In the genomic region with DNA sequence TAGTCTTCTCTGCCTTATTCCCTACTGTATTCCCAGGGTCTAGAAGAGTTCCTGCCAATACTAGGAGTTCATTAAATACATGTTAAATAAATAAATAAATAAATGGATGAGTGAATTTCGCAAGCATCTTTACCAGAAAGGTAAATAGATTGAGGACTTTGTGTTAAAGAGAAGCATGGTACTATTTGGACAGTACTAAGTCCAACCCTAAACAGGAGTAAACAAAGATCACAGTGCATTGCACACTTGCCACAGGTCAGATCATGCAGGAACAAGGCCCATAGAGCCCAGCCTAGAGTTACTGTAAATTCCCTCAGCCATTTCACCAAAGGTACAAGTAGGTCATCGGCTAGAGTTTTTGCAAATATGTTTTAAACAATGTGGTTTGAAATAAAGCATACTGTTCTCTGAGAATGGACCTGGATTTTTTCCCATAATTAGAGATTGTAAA, we compare ENCODE assay signal across 1 cellular context.
TF ChIP-seq lines count a peak whose summit lies in the region.

No MANE protein-coding gene starts in this region.

TF ChIP-seq in HepG2, 621 proteins besides CTCF, POLR2A, EP300 and RAD21 (continued from another document):
- TF ChIP-seq, protein P1, sequence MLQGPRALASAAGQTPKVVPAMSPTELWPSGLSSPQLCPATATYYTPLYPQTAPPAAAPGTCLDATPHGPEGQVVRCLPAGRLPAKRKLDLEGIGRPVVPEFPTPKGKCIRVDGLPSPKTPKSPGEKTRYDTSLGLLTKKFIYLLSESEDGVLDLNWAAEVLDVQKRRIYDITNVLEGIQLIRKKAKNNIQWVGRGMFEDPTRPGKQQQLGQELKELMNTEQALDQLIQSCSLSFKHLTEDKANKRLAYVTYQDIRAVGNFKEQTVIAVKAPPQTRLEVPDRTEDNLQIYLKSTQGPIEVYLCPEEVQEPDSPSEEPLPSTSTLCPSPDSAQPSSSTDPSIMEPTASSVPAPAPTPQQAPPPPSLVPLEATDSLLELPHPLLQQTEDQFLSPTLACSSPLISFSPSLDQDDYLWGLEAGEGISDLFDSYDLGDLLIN (CRISPR knock-in tag; IDR thresholded peaks at IDR 0.05; ENCODE audit: borderline replicate concordance): no peak
- TF ChIP-seq ASH2L (IDR thresholded peaks at IDR 0.05; ENCODE audit: insufficient read length, low read depth, low read length) (peak; percentile 96), TSC22D2 (CRISPR knock-in tag; IDR thresholded peaks at IDR 0.05; ENCODE audit: borderline replicate concordance) (no peak), SOX13 (IDR thresholded peaks at IDR 0.05) (no peak), SOX13 (CRISPR knock-in tag; conservative IDR thresholded peaks at IDR 0.05 in 1 of 2, IDR thresholded peaks at IDR 0.05 in 1 of 2) (peak in 1 of 2 experiments; percentile 88; a peak in 2 of 4 replicates), JARID2 (CRISPR knock-in tag; IDR thresholded peaks at IDR 0.05; ENCODE audit: insufficient replicate concordance) (no peak), KLF15 (CRISPR knock-in tag; IDR thresholded peaks at IDR 0.05; ENCODE audit: borderline replicate concordance) (no peak), SNRNP70 (IDR thresholded peaks at IDR 0.05; ENCODE audit: low read depth, low read length) (no peak), KAT7 (CRISPR knock-in tag; IDR thresholded peaks at IDR 0.05; ENCODE audit: borderline replicate concordance) (peak; percentile 67; the same call in 1 of the 2 replicates), ZNF225 (CRISPR knock-in tag; IDR thresholded peaks at IDR 0.05) (no peak), EEA1 (CRISPR knock-in tag; IDR thresholded peaks at IDR 0.05; ENCODE audit: borderline replicate concordance) (no peak), ESRRA (CRISPR knock-in tag; IDR thresholded peaks at IDR 0.05; ENCODE audit: low read depth) (no peak), HNF4G (IDR thresholded peaks at IDR 0.05; ENCODE audit: borderline replicate concordance, low read depth, low read length) (peak; percentile 96), HNF4G (CRISPR knock-in tag; IDR thresholded peaks at IDR 0.05; ENCODE audit: borderline replicate concordance, low read depth) (peak; percentile 93), PAWR (CRISPR knock-in tag; IDR thresholded peaks at IDR 0.05; ENCODE audit: borderline replicate concordance) (no peak), SUZ12 (IDR thresholded peaks at IDR 0.05; ENCODE audit: low read depth, low read length) (no peak), RFX1 (IDR thresholded peaks at IDR 0.05) (no peak), ELF4 (CRISPR knock-in tag; IDR thresholded peaks at IDR 0.05; ENCODE audit: borderline replicate concordance) (no peak), SMAD1 (CRISPR knock-in tag; IDR thresholded peaks at IDR 0.05; ENCODE audit: borderline replicate concordance, low read depth) (no peak), ZNF34 (CRISPR knock-in tag; IDR thresholded peaks at IDR 0.05; ENCODE audit: borderline replicate concordance) (no peak), MTF1 (CRISPR knock-in tag; IDR thresholded peaks at IDR 0.05) (no peak), PCBP1 (IDR thresholded peaks at IDR 0.05; ENCODE audit: borderline replicate concordance, low read depth, low read length) (no peak)
- TF ChIP-seq, protein P2, sequence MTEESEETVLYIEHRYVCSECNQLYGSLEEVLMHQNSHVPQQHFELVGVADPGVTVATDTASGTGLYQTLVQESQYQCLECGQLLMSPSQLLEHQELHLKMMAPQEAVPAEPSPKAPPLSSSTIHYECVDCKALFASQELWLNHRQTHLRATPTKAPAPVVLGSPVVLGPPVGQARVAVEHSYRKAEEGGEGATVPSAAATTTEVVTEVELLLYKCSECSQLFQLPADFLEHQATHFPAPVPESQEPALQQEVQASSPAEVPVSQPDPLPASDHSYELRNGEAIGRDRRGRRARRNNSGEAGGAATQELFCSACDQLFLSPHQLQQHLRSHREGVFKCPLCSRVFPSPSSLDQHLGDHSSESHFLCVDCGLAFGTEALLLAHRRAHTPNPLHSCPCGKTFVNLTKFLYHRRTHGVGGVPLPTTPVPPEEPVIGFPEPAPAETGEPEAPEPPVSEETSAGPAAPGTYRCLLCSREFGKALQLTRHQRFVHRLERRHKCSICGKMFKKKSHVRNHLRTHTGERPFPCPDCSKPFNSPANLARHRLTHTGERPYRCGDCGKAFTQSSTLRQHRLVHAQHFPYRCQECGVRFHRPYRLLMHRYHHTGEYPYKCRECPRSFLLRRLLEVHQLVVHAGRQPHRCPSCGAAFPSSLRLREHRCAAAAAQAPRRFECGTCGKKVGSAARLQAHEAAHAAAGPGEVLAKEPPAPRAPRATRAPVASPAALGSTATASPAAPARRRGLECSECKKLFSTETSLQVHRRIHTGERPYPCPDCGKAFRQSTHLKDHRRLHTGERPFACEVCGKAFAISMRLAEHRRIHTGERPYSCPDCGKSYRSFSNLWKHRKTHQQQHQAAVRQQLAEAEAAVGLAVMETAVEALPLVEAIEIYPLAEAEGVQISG (CRISPR knock-in tag; IDR thresholded peaks at IDR 0.05): 0 out of 2 replicates have a peak, but pooled peaks have one; percentile 41
- TF ChIP-seq, protein P3, sequence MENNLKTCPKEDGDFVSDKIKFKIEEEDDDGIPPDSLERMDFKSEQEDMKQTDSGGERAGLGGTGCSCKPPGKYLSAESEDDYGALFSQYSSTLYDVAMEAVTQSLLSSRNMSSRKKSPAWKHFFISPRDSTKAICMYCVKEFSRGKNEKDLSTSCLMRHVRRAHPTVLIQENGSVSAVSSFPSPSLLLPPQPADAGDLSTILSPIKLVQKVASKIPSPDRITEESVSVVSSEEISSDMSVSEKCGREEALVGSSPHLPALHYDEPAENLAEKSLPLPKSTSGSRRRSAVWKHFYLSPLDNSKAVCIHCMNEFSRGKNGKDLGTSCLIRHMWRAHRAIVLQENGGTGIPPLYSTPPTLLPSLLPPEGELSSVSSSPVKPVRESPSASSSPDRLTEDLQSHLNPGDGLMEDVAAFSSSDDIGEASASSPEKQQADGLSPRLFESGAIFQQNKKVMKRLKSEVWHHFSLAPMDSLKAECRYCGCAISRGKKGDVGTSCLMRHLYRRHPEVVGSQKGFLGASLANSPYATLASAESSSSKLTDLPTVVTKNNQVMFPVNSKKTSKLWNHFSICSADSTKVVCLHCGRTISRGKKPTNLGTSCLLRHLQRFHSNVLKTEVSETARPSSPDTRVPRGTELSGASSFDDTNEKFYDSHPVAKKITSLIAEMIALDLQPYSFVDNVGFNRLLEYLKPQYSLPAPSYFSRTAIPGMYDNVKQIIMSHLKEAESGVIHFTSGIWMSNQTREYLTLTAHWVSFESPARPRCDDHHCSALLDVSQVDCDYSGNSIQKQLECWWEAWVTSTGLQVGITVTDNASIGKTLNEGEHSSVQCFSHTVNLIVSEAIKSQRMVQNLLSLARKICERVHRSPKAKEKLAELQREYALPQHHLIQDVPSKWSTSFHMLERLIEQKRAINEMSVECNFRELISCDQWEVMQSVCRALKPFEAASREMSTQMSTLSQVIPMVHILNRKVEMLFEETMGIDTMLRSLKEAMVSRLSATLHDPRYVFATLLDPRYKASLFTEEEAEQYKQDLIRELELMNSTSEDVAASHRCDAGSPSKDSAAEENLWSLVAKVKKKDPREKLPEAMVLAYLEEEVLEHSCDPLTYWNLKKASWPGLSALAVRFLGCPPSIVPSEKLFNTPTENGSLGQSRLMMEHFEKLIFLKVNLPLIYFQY (CRISPR knock-in tag; IDR thresholded peaks at IDR 0.05; ENCODE audit: borderline replicate concordance): peak; percentile 77; the same call in 1 of the 2 replicates
- TF ChIP-seq, protein P4, sequence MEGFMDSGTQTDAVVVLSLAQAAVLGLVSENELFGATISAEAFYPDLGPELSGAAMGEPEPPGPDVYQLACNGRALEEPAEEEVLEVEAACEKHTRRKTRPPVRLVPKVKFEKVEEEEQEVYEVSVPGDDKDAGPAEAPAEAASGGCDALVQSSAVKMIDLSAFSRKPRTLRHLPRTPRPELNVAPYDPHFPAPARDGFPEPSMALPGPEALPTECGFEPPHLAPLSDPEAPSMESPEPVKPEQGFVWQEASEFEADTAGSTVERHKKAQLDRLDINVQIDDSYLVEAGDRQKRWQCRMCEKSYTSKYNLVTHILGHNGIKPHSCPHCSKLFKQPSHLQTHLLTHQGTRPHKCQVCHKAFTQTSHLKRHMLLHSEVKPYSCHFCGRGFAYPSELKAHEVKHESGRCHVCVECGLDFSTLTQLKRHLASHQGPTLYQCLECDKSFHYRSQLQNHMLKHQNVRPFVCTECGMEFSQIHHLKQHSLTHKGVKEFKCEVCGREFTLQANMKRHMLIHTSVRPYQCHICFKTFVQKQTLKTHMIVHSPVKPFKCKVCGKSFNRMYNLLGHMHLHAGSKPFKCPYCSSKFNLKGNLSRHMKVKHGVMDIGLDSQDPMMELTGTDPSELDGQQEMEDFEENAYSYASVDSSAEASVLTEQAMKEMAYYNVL (CRISPR knock-in tag; IDR thresholded peaks at IDR 0.05; ENCODE audit: borderline replicate concordance): no peak
- TF ChIP-seq, protein P5, sequence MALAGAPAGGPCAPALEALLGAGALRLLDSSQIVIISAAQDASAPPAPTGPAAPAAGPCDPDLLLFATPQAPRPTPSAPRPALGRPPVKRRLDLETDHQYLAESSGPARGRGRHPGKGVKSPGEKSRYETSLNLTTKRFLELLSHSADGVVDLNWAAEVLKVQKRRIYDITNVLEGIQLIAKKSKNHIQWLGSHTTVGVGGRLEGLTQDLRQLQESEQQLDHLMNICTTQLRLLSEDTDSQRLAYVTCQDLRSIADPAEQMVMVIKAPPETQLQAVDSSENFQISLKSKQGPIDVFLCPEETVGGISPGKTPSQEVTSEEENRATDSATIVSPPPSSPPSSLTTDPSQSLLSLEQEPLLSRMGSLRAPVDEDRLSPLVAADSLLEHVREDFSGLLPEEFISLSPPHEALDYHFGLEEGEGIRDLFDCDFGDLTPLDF (CRISPR knock-in tag; IDR thresholded peaks at IDR 0.05): no peak
- TF ChIP-seq, protein P6, sequence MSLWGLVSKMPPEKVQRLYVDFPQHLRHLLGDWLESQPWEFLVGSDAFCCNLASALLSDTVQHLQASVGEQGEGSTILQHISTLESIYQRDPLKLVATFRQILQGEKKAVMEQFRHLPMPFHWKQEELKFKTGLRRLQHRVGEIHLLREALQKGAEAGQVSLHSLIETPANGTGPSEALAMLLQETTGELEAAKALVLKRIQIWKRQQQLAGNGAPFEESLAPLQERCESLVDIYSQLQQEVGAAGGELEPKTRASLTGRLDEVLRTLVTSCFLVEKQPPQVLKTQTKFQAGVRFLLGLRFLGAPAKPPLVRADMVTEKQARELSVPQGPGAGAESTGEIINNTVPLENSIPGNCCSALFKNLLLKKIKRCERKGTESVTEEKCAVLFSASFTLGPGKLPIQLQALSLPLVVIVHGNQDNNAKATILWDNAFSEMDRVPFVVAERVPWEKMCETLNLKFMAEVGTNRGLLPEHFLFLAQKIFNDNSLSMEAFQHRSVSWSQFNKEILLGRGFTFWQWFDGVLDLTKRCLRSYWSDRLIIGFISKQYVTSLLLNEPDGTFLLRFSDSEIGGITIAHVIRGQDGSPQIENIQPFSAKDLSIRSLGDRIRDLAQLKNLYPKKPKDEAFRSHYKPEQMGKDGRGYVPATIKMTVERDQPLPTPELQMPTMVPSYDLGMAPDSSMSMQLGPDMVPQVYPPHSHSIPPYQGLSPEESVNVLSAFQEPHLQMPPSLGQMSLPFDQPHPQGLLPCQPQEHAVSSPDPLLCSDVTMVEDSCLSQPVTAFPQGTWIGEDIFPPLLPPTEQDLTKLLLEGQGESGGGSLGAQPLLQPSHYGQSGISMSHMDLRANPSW (CRISPR knock-in tag; IDR thresholded peaks at IDR 0.05; ENCODE audit: borderline replicate concordance): 0 out of 2 replicates have a peak, but pooled peaks have one; percentile 25
- TF ChIP-seq, protein P7, sequence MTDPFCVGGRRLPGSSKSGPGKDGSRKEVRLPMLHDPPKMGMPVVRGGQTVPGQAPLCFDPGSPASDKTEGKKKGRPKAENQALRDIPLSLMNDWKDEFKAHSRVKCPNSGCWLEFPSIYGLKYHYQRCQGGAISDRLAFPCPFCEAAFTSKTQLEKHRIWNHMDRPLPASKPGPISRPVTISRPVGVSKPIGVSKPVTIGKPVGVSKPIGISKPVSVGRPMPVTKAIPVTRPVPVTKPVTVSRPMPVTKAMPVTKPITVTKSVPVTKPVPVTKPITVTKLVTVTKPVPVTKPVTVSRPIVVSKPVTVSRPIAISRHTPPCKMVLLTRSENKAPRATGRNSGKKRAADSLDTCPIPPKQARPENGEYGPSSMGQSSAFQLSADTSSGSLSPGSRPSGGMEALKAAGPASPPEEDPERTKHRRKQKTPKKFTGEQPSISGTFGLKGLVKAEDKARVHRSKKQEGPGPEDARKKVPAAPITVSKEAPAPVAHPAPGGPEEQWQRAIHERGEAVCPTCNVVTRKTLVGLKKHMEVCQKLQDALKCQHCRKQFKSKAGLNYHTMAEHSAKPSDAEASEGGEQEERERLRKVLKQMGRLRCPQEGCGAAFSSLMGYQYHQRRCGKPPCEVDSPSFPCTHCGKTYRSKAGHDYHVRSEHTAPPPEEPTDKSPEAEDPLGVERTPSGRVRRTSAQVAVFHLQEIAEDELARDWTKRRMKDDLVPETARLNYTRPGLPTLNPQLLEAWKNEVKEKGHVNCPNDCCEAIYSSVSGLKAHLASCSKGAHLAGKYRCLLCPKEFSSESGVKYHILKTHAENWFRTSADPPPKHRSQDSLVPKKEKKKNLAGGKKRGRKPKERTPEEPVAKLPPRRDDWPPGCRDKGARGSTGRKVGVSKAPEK (CRISPR knock-in tag; IDR thresholded peaks at IDR 0.05; ENCODE audit: borderline replicate concordance): no peak
- TF ChIP-seq, protein P8, sequence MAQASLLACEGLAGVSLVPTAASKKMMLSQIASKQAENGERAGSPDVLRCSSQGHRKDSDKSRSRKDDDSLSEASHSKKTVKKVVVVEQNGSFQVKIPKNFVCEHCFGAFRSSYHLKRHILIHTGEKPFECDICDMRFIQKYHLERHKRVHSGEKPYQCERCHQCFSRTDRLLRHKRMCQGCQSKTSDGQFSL (CRISPR knock-in tag; IDR thresholded peaks at IDR 0.05): no peak
- TF ChIP-seq, protein P9, sequence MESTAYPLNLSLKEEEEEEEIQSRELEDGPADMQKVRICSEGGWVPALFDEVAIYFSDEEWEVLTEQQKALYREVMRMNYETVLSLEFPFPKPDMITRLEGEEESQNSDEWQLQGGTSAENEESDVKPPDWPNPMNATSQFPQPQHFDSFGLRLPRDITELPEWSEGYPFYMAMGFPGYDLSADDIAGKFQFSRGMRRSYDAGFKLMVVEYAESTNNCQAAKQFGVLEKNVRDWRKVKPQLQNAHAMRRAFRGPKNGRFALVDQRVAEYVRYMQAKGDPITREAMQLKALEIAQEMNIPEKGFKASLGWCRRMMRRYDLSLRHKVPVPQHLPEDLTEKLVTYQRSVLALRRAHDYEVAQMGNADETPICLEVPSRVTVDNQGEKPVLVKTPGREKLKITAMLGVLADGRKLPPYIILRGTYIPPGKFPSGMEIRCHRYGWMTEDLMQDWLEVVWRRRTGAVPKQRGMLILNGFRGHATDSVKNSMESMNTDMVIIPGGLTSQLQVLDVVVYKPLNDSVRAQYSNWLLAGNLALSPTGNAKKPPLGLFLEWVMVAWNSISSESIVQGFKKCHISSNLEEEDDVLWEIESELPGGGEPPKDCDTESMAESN (CRISPR knock-in tag; conservative IDR thresholded peaks at IDR 0.05): no peak
